In the genomic region with DNA sequence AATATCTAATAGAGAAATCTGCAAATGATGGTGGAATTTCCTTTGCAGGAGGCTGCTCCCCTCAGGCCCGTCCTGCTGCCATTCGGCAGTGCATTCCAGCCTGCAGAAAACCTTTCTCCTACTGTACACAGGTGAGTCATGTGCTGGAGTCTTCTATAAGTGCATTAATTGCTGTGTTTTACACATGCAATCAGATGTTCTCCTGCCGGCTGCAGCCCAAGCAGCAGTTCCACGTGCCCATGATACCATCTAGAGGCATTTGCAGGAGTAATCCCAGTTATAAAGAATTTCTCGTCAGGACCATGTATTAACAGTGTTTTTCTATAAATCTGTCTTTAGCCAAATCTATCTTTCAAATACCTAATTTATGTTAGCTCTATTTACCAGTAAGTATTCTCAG, we compare ENCODE assay signal across 11 cellular contexts.
DNase-seq lines count a peak whose midpoint lies in the region; ATAC-seq and TF ChIP-seq lines count a peak whose summit lies in the region.
"Had no signal": no experiment of that assay in that cellular context is flagged by ENCODE, and none has a peak within 500 bp of the region (broad histone marks: within the 10 kb centered on the region; RNA-seq: fewer than 3 reads in every experiment).

No MANE protein-coding gene starts in this region.

- no peak overlapping the region for H3K4me2 ChIP-seq in Karpas-422 (ENCODE audit: low read depth, low read length, poor library complexity, severe bottlenecking)

- H3K79me2 ChIP-seq in Karpas-422 (ENCODE audit: low read length): no peaks in the 10 kb centered on the region

- no peak overlapping the region for H2AFZ ChIP-seq in Karpas-422 (ENCODE audit: low read length)

- CTCF ChIA-PET in Calu3 (lab: Charles Lee): no interaction called here

- DNase-seq in Calu3: peak; percentile 46
- peak; percentile 47 for DNase-seq in Karpas-422
- peak; percentile 57 for DNase-seq in RKO (ENCODE audit: low spot score)
- DNase-seq in left colon: peak in 1 of 2 donors; percentile 29
- DNase-seq in T-helper 2 cell treated with Interferon-gamma antibody and Interleukin-4, amounts not matched to agents 5 μg/mL and 100 μg/mL, for 36 hours (ENCODE audit: low spot score): no peak
- no peak for DNase-seq in effector CD8-positive, alpha-beta T cell (lab: John Stamatoyannopoulos, UW)
- DNase-seq: activated CD4-positive, CD25-positive, alpha-beta regulatory T cell; NCI-H1930; stimulated activated CD4-positive, alpha-beta T cell treated with anti-CD3 and anti-CD28 coated beads, Interleukin-4, amount 100 ng/mL, for 4 hours had no signal

- H3K27ac Mint-ChIP-seq in Calu3 (ENCODE audit: unreplicated experiment): no peak overlapping the region
- H3K27ac Mint-ChIP-seq in T-helper 2 cell treated with Interferon-gamma antibody and Interleukin-4, amounts not matched to agents 5 μg/mL and 100 μg/mL, for 36 hours: no peak overlapping the region
- H3K27ac Mint-ChIP-seq in stimulated activated memory B cell treated with anti-CD40 and anti-IgM and Interleukin-4, amounts not matched to agents 10 μg/mL and 1 μg/mL and 100 μg/mL, for 72 hours: no peak overlapping the region

- H3K4me1 ChIP-seq in Karpas-422 (ENCODE audit: low read length): no peaks in the 10 kb centered on the region

- no peaks in the 10 kb centered on the region for H3K27me3 Mint-ChIP-seq in Calu3 (ENCODE audit: unreplicated experiment)
- no peaks in the 10 kb centered on the region for H3K27me3 Mint-ChIP-seq in T-helper 2 cell treated with Interferon-gamma antibody and Interleukin-4, amounts not matched to agents 5 μg/mL and 100 μg/mL, for 36 hours (ENCODE audit: low read depth)
- H3K27me3 Mint-ChIP-seq in stimulated activated memory B cell treated with anti-CD40 and anti-IgM and Interleukin-4, amounts not matched to agents 10 μg/mL and 1 μg/mL and 100 μg/mL, for 72 hours: no peaks in the 10 kb centered on the region

- ATAC-seq in left colon (peak; percentile 96), HG03469 (IDR thresholded peaks at IDR 0.05; ENCODE audit: unreplicated experiment) (no peak)
- no peak for ATAC-seq in stimulated activated memory B cell treated with anti-CD40 and anti-IgM and Interleukin-4, amounts not matched to agents 10 μg/mL and 1 μg/mL and 100 μg/mL, for 72 hours

- no peak overlapping the region for H3K9ac ChIP-seq in Karpas-422 (ENCODE audit: low read length)

- no peak overlapping the region for H3K4me3 ChIP-seq in Karpas-422 (ENCODE audit: low read length)

- intact Hi-C loops in Calu3 (cut with micrococcal nuclease; ENCODE audit: unreplicated experiment): loop anchor here (1.0 to 10.0 kb wide), 4 partner anchors 179 to 787 kb away; no protein-coding TSS in a partner anchor
- intact Hi-C loops in left colon (cut with DNase I, micrococcal nuclease): no loop called here

- H3K27ac ChIP-seq in Karpas-422 (ENCODE audit: low read length): no peak overlapping the region

- H3K4me1 Mint-ChIP-seq in Calu3 (ENCODE audit: low read depth, unreplicated experiment): no peaks in the 10 kb centered on the region
- H3K4me1 Mint-ChIP-seq in T-helper 2 cell treated with Interferon-gamma antibody and Interleukin-4, amounts not matched to agents 5 μg/mL and 100 μg/mL, for 36 hours (ENCODE audit: low read depth): no peaks in the 10 kb centered on the region
- no peaks in the 10 kb centered on the region for H3K4me1 Mint-ChIP-seq in stimulated activated memory B cell treated with anti-CD40 and anti-IgM and Interleukin-4, amounts not matched to agents 10 μg/mL and 1 μg/mL and 100 μg/mL, for 72 hours

- no TSS peak for BruUV-seq in Calu3 (replicated peaks; lab: Mats Ljungman, UMichigan)

- H3K36me3 ChIP-seq in Karpas-422 (ENCODE audit: insufficient read depth, low read length): no peaks in the 10 kb centered on the region

- TF ChIP-seq CTCF in Calu3 (IDR thresholded peaks at IDR 0.05; ENCODE audit: unreplicated experiment): no peak

- no peak overlapping the region for H3K4me3 Mint-ChIP-seq in Calu3 (ENCODE audit: low read depth, unreplicated experiment)
- no peak overlapping the region for H3K4me3 Mint-ChIP-seq in T-helper 2 cell treated with Interferon-gamma antibody and Interleukin-4, amounts not matched to agents 5 μg/mL and 100 μg/mL, for 36 hours
- H3K4me3 Mint-ChIP-seq in stimulated activated memory B cell treated with anti-CD40 and anti-IgM and Interleukin-4, amounts not matched to agents 10 μg/mL and 1 μg/mL and 100 μg/mL, for 72 hours: no peak overlapping the region

- H3K9me2 ChIP-seq in Karpas-422 (replicated peaks; ENCODE audit: insufficient read depth, low read length): no peaks in the 10 kb centered on the region

- H4K20me1 ChIP-seq in Karpas-422 (ENCODE audit: insufficient read depth, low read depth, low read length): no peaks in the 10 kb centered on the region

- H3K9me3 ChIP-seq in Karpas-422 (ENCODE audit: low read length): no peaks in the 10 kb centered on the region

- peaks cover 10% of the 10 kb centered on the region for H3K9me3 Mint-ChIP-seq in Calu3 (ENCODE audit: low read depth, unreplicated experiment)
- no peaks in the 10 kb centered on the region for H3K9me3 Mint-ChIP-seq in T-helper 2 cell treated with Interferon-gamma antibody and Interleukin-4, amounts not matched to agents 5 μg/mL and 100 μg/mL, for 36 hours
- no peaks in the 10 kb centered on the region for H3K9me3 Mint-ChIP-seq in stimulated activated memory B cell treated with anti-CD40 and anti-IgM and Interleukin-4, amounts not matched to agents 10 μg/mL and 1 μg/mL and 100 μg/mL, for 72 hours

- no peaks in the 10 kb centered on the region for H3K36me3 Mint-ChIP-seq in Calu3 (ENCODE audit: insufficient read depth, unreplicated experiment)
- no peaks in the 10 kb centered on the region for H3K36me3 Mint-ChIP-seq in T-helper 2 cell treated with Interferon-gamma antibody and Interleukin-4, amounts not matched to agents 5 μg/mL and 100 μg/mL, for 36 hours (ENCODE audit: low read depth)
- H3K36me3 Mint-ChIP-seq in stimulated activated memory B cell treated with anti-CD40 and anti-IgM and Interleukin-4, amounts not matched to agents 10 μg/mL and 1 μg/mL and 100 μg/mL, for 72 hours: no peaks in the 10 kb centered on the region

- no peaks in the 10 kb centered on the region for H3K27me3 ChIP-seq in Karpas-422 (ENCODE audit: low read length)

Comparison
In these comparisons a context has a peak if more than half of its experiments do, and no peak if none do; other contexts are left out.
1. DNase-seq: peak in Calu3 (single experiment), Karpas-422 (single experiment) and RKO (single experiment); none in T-helper 2 cell treated with Interferon-gamma antibody and Interleukin-4, amounts not matched to agents 5 μg/mL and 100 μg/mL, for 36 hours (single experiment) and effector CD8-positive, alpha-beta T cell (single experiment).